ENCODE assay signal across 32 cellular contexts in the genomic region with DNA sequence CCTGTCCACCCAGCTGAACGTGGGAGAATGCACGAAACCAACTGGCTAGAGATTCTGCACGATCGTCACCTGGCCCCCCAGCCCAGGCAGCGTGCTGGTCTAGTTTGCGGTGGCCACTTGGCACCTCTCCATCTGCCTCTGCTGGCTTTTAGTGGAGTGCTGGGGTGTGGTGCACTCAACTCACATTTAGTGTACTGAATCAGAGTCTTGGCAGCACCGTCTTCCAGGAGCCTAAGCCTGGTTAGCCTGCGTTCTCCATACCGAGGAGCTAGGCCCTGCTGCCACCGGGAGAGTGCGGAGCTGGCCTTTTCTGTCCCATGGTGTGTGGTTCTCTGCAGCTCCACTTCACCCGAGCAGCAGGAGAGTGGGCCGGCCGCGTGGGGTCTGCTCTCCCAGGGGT. TPM values are rescaled to one million over a fixed set of nuclear protein-coding genes. Genes with fewer than 3 reads are reported as not detected.
"Had no signal": no experiment of that assay in that cellular context is flagged by ENCODE, and none has a peak within 500 bp of the region (broad histone marks: within the 10 kb centered on the region; RNA-seq: fewer than 3 reads in every experiment).

No MANE protein-coding gene starts in this region.

- H3K9ac ChIP-seq: neural progenitor cell, parathyroid adenoma had no signal

- H3K27me3 ChIP-seq: neural progenitor cell, ovary, right lobe of liver, sigmoid colon, spleen, suprapubic skin, testis, tibial artery, transverse colon, vagina had no signal

- H3K9me3 ChIP-seq: ovary, prostate gland, right lobe of liver, sigmoid colon, spleen, suprapubic skin, testis, tibial artery, transverse colon, vagina had no signal

- H3K4me3 ChIP-seq: neural progenitor cell, ovary, prostate gland, right lobe of liver, sigmoid colon, spleen, suprapubic skin, testis, tibial artery, transverse colon, vagina had no signal

- H3K4me2 ChIP-seq: neural progenitor cell had no signal

- DNase-seq: naive thymus-derived CD4-positive, alpha-beta T cell; natural killer cell; occipital lobe; posterior cingulate gyrus; small intestine; stimulated activated CD4-positive, alpha-beta T cell treated with anti-CD3 and anti-CD28 coated beads, Interleukin-12 subunit alpha, Interleukin-12 subunit beta, amount 100 ng/mL, for 4 hours; stimulated activated CD4-positive, alpha-beta T cell treated with anti-CD3 and anti-CD28 coated beads, Interleukin-1b, Interleukin-23, amount 100 ng/mL, for 48 hours; stimulated activated CD4-positive, alpha-beta T cell treated with anti-CD3 and anti-CD28 coated beads, Interleukin-4, amount 100 ng/mL, for 1 hour; stimulated activated CD4-positive, alpha-beta T cell treated with anti-CD3 and anti-CD28 coated beads, Interleukin-4, amount 100 ng/mL, for 4 hours; stimulated activated CD8-positive, alpha-beta memory T cell treated with anti-CD3 and anti-CD28 coated beads, Interleukin-4, amount 100 ng/mL, for 48 hours; stimulated activated naive CD4-positive, alpha-beta T cell; stimulated activated naive CD8-positive, alpha-beta T cell treated with anti-CD3 and anti-CD28 coated beads, Interleukin-15, amount 100 ng/mL, for 72 hours; stimulated activated naive CD8-positive, alpha-beta T cell treated with anti-CD3 and anti-CD28 coated beads, Interleukin-15, Interleukin-2, amounts not matched to agents 100 U/mL and 50 U/mL, for 24 hours; substantia nigra; testis; transverse colon had no signal

- H3K27ac ChIP-seq: neural progenitor cell, ovary, parathyroid adenoma, prostate gland, right lobe of liver, sigmoid colon, spleen, suprapubic skin, testis, tibial artery, transverse colon, vagina had no signal

- FAIRE-seq: small intestine, urothelium cell line had no signal

- H3K79me2 ChIP-seq: parathyroid adenoma had no signal

- H3K4me1 ChIP-seq: neural progenitor cell, parathyroid adenoma, prostate gland, right lobe of liver, sigmoid colon, spleen, suprapubic skin, testis, tibial artery, transverse colon, vagina had no signal

- H2AFZ ChIP-seq: neural progenitor cell, parathyroid adenoma had no signal

- H3K36me3 ChIP-seq: neural progenitor cell, ovary, prostate gland, right lobe of liver, sigmoid colon, spleen, suprapubic skin, tibial artery, transverse colon, vagina had no signal

- ATAC-seq: naive thymus-derived CD4-positive, alpha-beta T cell; natural killer cell; right lobe of liver; stimulated activated memory B cell treated with anti-CD40 and anti-IgM and Interleukin-4, amounts not matched to agents 10 μg/mL and 1 μg/mL and 100 μg/mL, for 72 hours; stimulated activated naive CD8-positive, alpha-beta T cell treated with anti-CD3 and anti-CD28 coated beads, Interleukin-15, amount 100 ng/mL, for 72 hours; stimulated activated naive CD8-positive, alpha-beta T cell treated with anti-CD3 and anti-CD28 coated beads, Interleukin-15, Interleukin-2, amounts not matched to agents 100 U/mL and 50 U/mL, for 24 hours had no signal

RNA-seq across cellular contexts. Expression of a gene that starts 30.4 kb away (rescaled TPM):
- total RNA-seq: osteoblast, renal cortical epithelial cell had no signal
- polyA plus RNA-seq: neural cell had no signal

RNA-seq across cellular contexts. Expression of a gene that starts 47.7 kb away (rescaled TPM):
- total RNA-seq: natural killer cell had no signal
- polyA plus RNA-seq: naive thymus-derived CD4-positive, alpha-beta T cell; neural cell had no signal

RNA-seq across cellular contexts. Expression of a gene that starts 58.2 kb away (rescaled TPM):
- total RNA-seq: occipital lobe, osteoblast, ovary, renal cortical epithelial cell, right lobe of liver, sigmoid colon, spleen, suprapubic skin, transverse colon, ureter, vagina had no signal
- polyA plus RNA-seq: neural cell had no signal
